In the genomic region with DNA sequence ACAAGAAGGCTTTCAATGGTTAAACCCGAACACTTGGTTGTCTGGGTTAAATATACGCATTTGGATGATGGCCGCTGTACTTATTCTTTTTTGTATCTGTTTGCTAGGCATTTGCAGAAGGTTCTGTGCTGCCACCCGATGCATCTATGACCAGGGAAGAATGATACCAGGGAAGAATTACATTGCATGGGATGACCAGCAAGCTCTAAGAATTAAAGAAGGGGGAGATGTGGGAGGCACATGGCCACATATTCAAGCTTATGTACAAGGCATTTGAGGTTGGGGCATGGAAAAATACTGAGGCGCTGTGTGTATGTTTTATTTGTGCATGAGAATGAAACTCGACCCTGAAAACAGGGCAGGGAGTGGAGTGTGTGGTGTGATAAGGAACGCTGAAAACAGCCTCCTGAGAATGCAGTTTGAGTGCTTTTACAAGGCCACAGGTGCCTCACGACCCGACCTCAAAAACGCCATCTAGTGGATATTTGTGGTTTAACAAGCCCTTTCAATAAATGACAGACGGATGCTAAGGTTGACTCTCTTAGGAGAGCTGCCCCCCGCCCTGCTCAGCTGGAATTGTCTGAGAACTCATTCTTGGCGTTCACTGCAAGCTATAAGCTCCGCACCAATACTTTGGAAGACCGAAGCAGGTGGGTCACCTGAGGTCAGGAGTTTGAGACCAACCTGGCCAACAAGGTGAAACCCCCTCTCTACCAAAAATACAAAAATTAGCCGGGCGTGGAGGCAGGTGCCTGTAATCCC, we compare ENCODE assay signal across 8 cellular contexts. TPM values are rescaled to one million over a fixed set of nuclear protein-coding genes. Genes with fewer than 3 reads are reported as not detected.
DNase-seq lines count a peak whose midpoint lies in the region; ATAC-seq, FAIRE-seq and TF ChIP-seq lines count a peak whose summit lies in the region.
"Not testable (repeated sequence)": the region's sequence is repeated elsewhere in the genome, so short reads cannot be mapped to it uniquely, and the experiment has no call there.

No MANE protein-coding gene starts in this region.

- H3K9me3 ChIP-seq in PC-9 (ENCODE audit: insufficient read depth, low read depth); esophagus squamous epithelium: not testable (repeated sequence)
- peaks cover 13% of the 10 kb centered on the region for H3K9me3 ChIP-seq in mucosa of descending colon

- not testable (repeated sequence) for TF ChIP-seq POLR2A in esophagus squamous epithelium (IDR thresholded peaks at IDR 0.05)

- H3K27me3 Mint-ChIP-seq in HFFc6 (ENCODE audit: insufficient read depth); activated T-cell treated with anti-CD3 and anti-CD28 coated beads, Interleukin-2, amount 50 U/mL, for 72 hours (ENCODE audit: low read depth): not testable (repeated sequence)

- not testable (repeated sequence) for H3K4me1 ChIP-seq in PC-9 (replicated peaks; ENCODE audit: insufficient read depth); esophagus squamous epithelium
- H3K4me1 ChIP-seq in mucosa of descending colon (ENCODE audit: low read depth), result peaks cover 11% of the 10 kb centered on the region

- WGBS in esophagus squamous epithelium, 2 donors, result 24 to 31% methylated on average over 12 to 17 of the region's 17 CpGs

- H3K9me3 Mint-ChIP-seq in HFFc6, result peaks cover 23% of the 10 kb centered on the region
- H3K9me3 Mint-ChIP-seq in activated T-cell treated with anti-CD3 and anti-CD28 coated beads, Interleukin-2, amount 50 U/mL, for 72 hours, result not testable (repeated sequence)

- peak; percentile 76 to 84 for ATAC-seq in activated T-cell treated with anti-CD3 and anti-CD28 coated beads, Interleukin-2, amount 50 U/mL, for 72 hours (replicated peaks in 1 of 2)
- peak; percentile 93 for ATAC-seq in mucosa of descending colon

- H3K27ac ChIP-seq in PC-9, result 0 out of 2 replicates have a peak overlapping the region, but pooled peaks have one; percentile 1
- H3K27ac ChIP-seq in esophagus squamous epithelium, result not testable (repeated sequence)

- peaks cover 19% of the 10 kb centered on the region; the same call in 1 of the 2 replicates for H3K36me3 Mint-ChIP-seq in HFFc6 (ENCODE audit: low read depth)
- H3K36me3 Mint-ChIP-seq in activated T-cell treated with anti-CD3 and anti-CD28 coated beads, Interleukin-2, amount 50 U/mL, for 72 hours (ENCODE audit: insufficient read depth in 2 of 2), result not testable (repeated sequence)

- H2AFZ ChIP-seq in PC-9, result not testable (repeated sequence)

- not testable (repeated sequence) for H3K4me3 Mint-ChIP-seq in HFFc6; activated T-cell treated with anti-CD3 and anti-CD28 coated beads, Interleukin-2, amount 50 U/mL, for 72 hours

- not testable (repeated sequence) for H3F3A ChIP-seq in PC-9 (ENCODE audit: insufficient read depth, low read depth)

- H3K9me2 ChIP-seq in PC-9 (ENCODE audit: insufficient read depth), result not testable (repeated sequence)

- FAIRE-seq in urothelium cell line (lab: Jason Lieb, UNC), result not testable (repeated sequence)

- H3K79me2 ChIP-seq in PC-9 (ENCODE audit: low read depth), result not testable (repeated sequence)

- H4K20me1 ChIP-seq in PC-9 (ENCODE audit: insufficient read depth), result not testable (repeated sequence)

- not testable (repeated sequence) for H3K27me3 ChIP-seq in PC-9 (ENCODE audit: insufficient read depth, low read depth); esophagus squamous epithelium

- intact Hi-C loops in PC-9 (cut with micrococcal nuclease; ENCODE audit: unreplicated experiment); esophagus squamous epithelium (cut with DNase I); mucosa of descending colon (cut with DNase I, micrococcal nuclease): not testable (repeated sequence)

- DNase-seq in GF-D8 (lab: John Stamatoyannopoulos, UW) (peak; percentile 6), HFFc6 (peak; percentile 54), NCI-H128 (lab: John Stamatoyannopoulos, UW; ENCODE audit: unreplicated experiment) (peak; percentile 84), PC-9 (peak; percentile 63 to 77), mucosa of descending colon (peak in 1 of 3 donors; percentile 66), urothelium cell line (ENCODE audit: low spot score) (peak; percentile 21)
- peak; percentile 32 to 47 for DNase-seq in activated T-cell treated with anti-CD3 and anti-CD28 coated beads, Interleukin-2, amount 50 U/mL, for 72 hours
- DNase-seq in esophagus squamous epithelium (lab: John Stamatoyannopoulos, UW), result not testable (repeated sequence)

- H3K27ac Mint-ChIP-seq in HFFc6; activated T-cell treated with anti-CD3 and anti-CD28 coated beads, Interleukin-2, amount 50 U/mL, for 72 hours: not testable (repeated sequence)

- H3K36me3 ChIP-seq in PC-9 (ENCODE audit: low read depth); esophagus squamous epithelium; mucosa of descending colon (ENCODE audit: low read depth): not testable (repeated sequence)

- not testable (repeated sequence) for H3K4me3 ChIP-seq in PC-9, esophagus squamous epithelium, mucosa of descending colon

- CTCF ChIA-PET in PC-9 (lab: Charles Lee), result interaction anchor here (0.6 to 1.7 kb wide), 6 partner anchors 14 to 114 kb away, joined by 3 to 12 read pairs (median 6); a partner anchor contains a TSS

- POLR2A ChIA-PET in PC-9 (lab: Charles Lee; ENCODE audit: unreplicated experiment), result interaction anchor here (0.5 to 0.6 kb wide), 4 partner anchors 11 to 241 kb away, joined by 3 to 8 read pairs (median 8); a partner anchor contains a TSS

- H3K4me1 Mint-ChIP-seq in HFFc6 (ENCODE audit: low read depth); activated T-cell treated with anti-CD3 and anti-CD28 coated beads, Interleukin-2, amount 50 U/mL, for 72 hours (ENCODE audit: low read depth): not testable (repeated sequence)

- peak; percentile 84 for TF ChIP-seq CTCF in HFFc6 (IDR thresholded peaks at IDR 0.05)
- peak; percentile 90 for TF ChIP-seq CTCF in PC-9 (conservative IDR thresholded peaks at IDR 0.05)
- TF ChIP-seq CTCF in esophagus squamous epithelium (IDR thresholded peaks at IDR 0.05), result peak in 5 of 6 experiments; percentile 63 to 77 (median 71)
- peak; percentile 47 for TF ChIP-seq CTCF in mucosa of descending colon (IDR thresholded peaks at IDR 0.05)

- not testable (repeated sequence) for BruUV-seq in PC-9 (replicated peaks; lab: Mats Ljungman, UMichigan)

- peak overlapping the region; percentile 22; the same call in 1 of the 2 replicates for H3K4me2 ChIP-seq in PC-9

RNA-seq across cellular contexts. Expression of a gene that starts 10.8 kb away (rescaled TPM):
- 10 to 100 TPM; 38.6 to 47.0 (median 42.7) TPM for total RNA-seq in HFFc6 (2021; fragmentation: NEBNext Ultra II Directional; extraction: Animal tissue kit (Norgen Biotek cat#: 25700))
- 66.5 and 89.5 TPM in 2 replicates for total RNA-seq in PC-9 (2021)
- 10 to 100 TPM; 35.4 to 38.1 TPM for total RNA-seq in activated T-cell treated with anti-CD3 and anti-CD28 coated beads, Interleukin-2, amount 50 U/mL, for 72 hours
- total RNA-seq in esophagus squamous epithelium, result 10 to 100 TPM in 3 of 4 donors, 1 to 10 TPM in 1; 9.6 to 33.2 (median 20.1) TPM
- total RNA-seq in mucosa of descending colon, result 10 to 100 TPM; 27.1 to 40.5 (median 28.4) TPM

RNA-seq across cellular contexts. Expression of a gene that starts 22.9 kb away (rescaled TPM):
- total RNA-seq in HFFc6 (2021; fragmentation: NEBNext Ultra II Directional; extraction: Animal tissue kit (Norgen Biotek cat#: 25700)), result 1 to 10 TPM in 1 of 6 experiments, under 1 TPM in 5; 0.10 to 1.6 (median 0.26) TPM
- total RNA-seq in PC-9 (2021) (38.4 and 44.7 TPM in 2 replicates), esophagus squamous epithelium (10 to 100 TPM in 3 of 4 donors, 1 to 10 TPM in 1; 5.7 to 11.3 (median 10.8) TPM), mucosa of descending colon (100 to 1,000 TPM in 2 of 3 donors, 10 to 100 TPM in 1; 46.3 to 165 (median 122) TPM)
- total RNA-seq in activated T-cell treated with anti-CD3 and anti-CD28 coated beads, Interleukin-2, amount 50 U/mL, for 72 hours, result under 1 TPM in 1 of 2 donors, not detected in 1; 0.19 TPM
